8 cellular contexts compared by ENCODE assay signal in the genomic region with DNA sequence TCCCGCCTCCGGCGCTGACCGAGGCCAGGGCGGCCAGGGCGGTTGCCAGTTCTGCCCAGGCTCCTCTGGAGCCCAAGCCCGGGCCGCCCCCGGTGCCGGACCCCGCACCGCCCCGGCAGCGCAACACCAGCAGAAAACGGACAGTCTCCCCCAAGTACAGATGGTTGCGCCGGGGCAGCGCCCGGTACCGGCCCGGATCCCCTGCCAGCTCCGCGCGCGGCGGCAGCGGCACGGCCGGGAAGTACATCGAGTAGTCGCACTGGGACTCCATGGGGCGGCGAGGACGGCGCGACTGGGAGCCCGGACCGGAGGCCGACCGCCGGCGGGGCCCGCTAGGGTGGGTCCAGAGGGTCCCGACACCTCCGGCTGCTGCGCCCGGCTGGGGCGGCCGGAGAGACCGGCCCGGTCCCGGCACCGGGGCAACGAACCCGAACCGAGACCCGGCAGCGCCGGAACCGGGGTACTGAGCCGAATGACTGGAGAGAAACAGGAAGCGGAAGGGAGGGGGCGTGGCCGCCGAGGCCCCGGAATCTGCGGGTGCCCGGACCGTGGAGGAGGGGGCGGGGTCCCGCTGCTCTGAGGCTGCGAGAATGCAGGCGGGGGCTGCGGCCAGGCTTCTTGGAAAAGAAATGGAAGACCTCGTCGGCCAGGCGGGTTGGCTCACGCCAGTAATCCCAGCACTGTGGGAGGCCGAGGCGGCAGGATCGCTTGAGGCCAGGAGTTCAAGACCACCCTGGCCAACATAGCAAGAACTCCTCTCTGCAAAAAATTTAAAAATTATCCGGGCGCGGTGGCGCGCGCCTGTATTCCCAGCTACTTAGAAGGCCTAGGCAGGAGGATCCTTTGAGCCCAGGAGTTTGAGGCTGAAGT. TPM values are rescaled to one million over a fixed set of nuclear protein-coding genes. Genes with fewer than 3 reads are reported as not detected.
DNase-seq lines count a peak whose midpoint lies in the region; ATAC-seq and TF ChIP-seq lines count a peak whose summit lies in the region.

A gene with protein sequence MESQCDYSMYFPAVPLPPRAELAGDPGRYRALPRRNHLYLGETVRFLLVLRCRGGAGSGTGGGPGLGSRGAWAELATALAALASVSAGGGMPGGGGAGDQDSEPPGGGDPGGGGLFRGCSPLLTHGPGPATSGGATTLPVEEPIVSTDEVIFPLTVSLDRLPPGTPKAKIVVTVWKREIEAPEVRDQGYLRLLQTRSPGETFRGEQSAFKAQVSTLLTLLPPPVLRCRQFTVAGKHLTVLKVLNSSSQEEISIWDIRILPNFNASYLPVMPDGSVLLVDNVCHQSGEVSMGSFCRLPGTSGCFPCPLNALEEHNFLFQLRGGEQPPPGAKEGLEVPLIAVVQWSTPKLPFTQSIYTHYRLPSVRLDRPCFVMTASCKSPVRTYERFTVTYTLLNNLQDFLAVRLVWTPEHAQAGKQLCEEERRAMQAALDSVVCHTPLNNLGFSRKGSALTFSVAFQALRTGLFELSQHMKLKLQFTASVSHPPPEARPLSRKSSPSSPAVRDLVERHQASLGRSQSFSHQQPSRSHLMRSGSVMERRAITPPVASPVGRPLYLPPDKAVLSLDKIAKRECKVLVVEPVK (minus strand): TSS at position 495 of the 870 bp plus-strand sequence. CDS start 224 bp downstream, at position 271.

- POLR2A ChIA-PET in T-cell (lab: Charles Lee) = interaction anchor here in 1 of 2 donors (0.6 kb wide), 1 partner anchor 20 kb away, joined by 6 read pairs; no protein-coding TSS in a partner anchor

- H3K4me3 ChIP-seq in GM08714 (ENCODE audit: low read length) (peak within 1 kb of the TSS; percentile 95), cardiac muscle cell (peak within 1 kb of the TSS; percentile 91), parathyroid adenoma (ENCODE audit: low read depth, low read length) (peak within 1 kb of the TSS; percentile 87), tibial artery (peak within 1 kb of the TSS; percentile 74 to 87)

- peak within 1 kb of the TSS; percentile 96 for H2AFZ ChIP-seq in parathyroid adenoma

- CTCF ChIA-PET in T-cell (lab: Charles Lee) = interaction anchor here (0.6 to 1.1 kb wide), 3 partner anchors 10 to 388 kb away, joined by 3 to 6 read pairs (median 3); a partner anchor contains a TSS

- H3K4me3 Mint-ChIP-seq in T-cell = peak within 1 kb of the TSS; percentile 75 to 85 (median 81)
- H3K4me3 Mint-ChIP-seq in activated naive CD8-positive, alpha-beta T cell treated with anti-CD3 and anti-CD28 coated beads, Interleukin-2, amount 50 U/mL, for 24 hours = peak within 1 kb of the TSS; percentile 85

- peaks cover 14% of the 10 kb centered on the region for H3K36me3 Mint-ChIP-seq in T-cell
- H3K36me3 Mint-ChIP-seq in activated naive CD8-positive, alpha-beta T cell treated with anti-CD3 and anti-CD28 coated beads, Interleukin-2, amount 50 U/mL, for 24 hours (ENCODE audit: low read depth) = peaks cover 17% of the 10 kb centered on the region

- H3K36me3 ChIP-seq in cardiac muscle cell = peaks cover 19% of the 10 kb centered on the region
- H3K36me3 ChIP-seq in parathyroid adenoma (ENCODE audit: control insufficient read depth, insufficient read depth, low read length) = no peaks in the 10 kb centered on the region
- H3K36me3 ChIP-seq in tibial artery = peaks cover 12 to 34% (median 28%) of the 10 kb centered on the region in 3 donors

- H3K9ac ChIP-seq in parathyroid adenoma = peak within 1 kb of the TSS; percentile 80

- peaks cover 6% of the 10 kb centered on the region for H3K4me1 ChIP-seq in cardiac muscle cell (ENCODE audit: low read depth)
- H3K4me1 ChIP-seq in parathyroid adenoma = peaks cover 7% of the 10 kb centered on the region
- peaks cover 0 to 24% (median 18%) of the 10 kb centered on the region in 4 donors for H3K4me1 ChIP-seq in tibial artery

- intact Hi-C loops in tibial artery (cut with DNase I; ENCODE audit: low total_unique reads) = no loop called here

- no peaks in the 10 kb centered on the region for H3K9me3 ChIP-seq in cardiac muscle cell (ENCODE audit: low read depth)
- no peaks in the 10 kb centered on the region for H3K9me3 ChIP-seq in parathyroid adenoma (ENCODE audit: control insufficient read depth, low read length)
- H3K9me3 ChIP-seq in tibial artery = no peaks in the 10 kb centered on the region

- H3K27ac ChIP-seq in cardiac muscle cell (peak within 1 kb of the TSS; percentile 57), parathyroid adenoma (peak within 1 kb of the TSS; percentile 91), tibial artery (peak within 1 kb of the TSS; percentile 71 to 80)

- H3K27me3 ChIP-seq in cardiac muscle cell (no peaks in the 10 kb centered on the region), parathyroid adenoma (ENCODE audit: control insufficient read depth, insufficient read depth, low read length) (no peaks in the 10 kb centered on the region), tibial artery (no peaks in the 10 kb centered on the region)

- H3K27ac Mint-ChIP-seq in T-cell = peak within 1 kb of the TSS; percentile 89 to 91
- peak within 1 kb of the TSS; percentile 86 for H3K27ac Mint-ChIP-seq in activated naive CD8-positive, alpha-beta T cell treated with anti-CD3 and anti-CD28 coated beads, Interleukin-2, amount 50 U/mL, for 24 hours

- ATAC-seq in HG02678 (IDR thresholded peaks at IDR 0.05; ENCODE audit: unreplicated experiment) (peak; percentile 80), T-cell (replicated peaks in 1 of 4) (peak; percentile 85 to 88 (median 86))
- ATAC-seq in activated naive CD8-positive, alpha-beta T cell treated with anti-CD3 and anti-CD28 coated beads, Interleukin-2, amount 50 U/mL, for 24 hours = peak; percentile 71

- no peaks in the 10 kb centered on the region for H3K9me3 Mint-ChIP-seq in T-cell
- no peaks in the 10 kb centered on the region for H3K9me3 Mint-ChIP-seq in activated naive CD8-positive, alpha-beta T cell treated with anti-CD3 and anti-CD28 coated beads, Interleukin-2, amount 50 U/mL, for 24 hours

- TF ChIP-seq CTCF in cardiac muscle cell (IDR thresholded peaks at IDR 0.05; ENCODE audit: low read depth, low read length) = no peak
- no peak for TF ChIP-seq CTCF in parathyroid adenoma (IDR thresholded peaks at IDR 0.05)
- TF ChIP-seq CTCF in tibial artery (IDR thresholded peaks at IDR 0.05) = no peak

- H3K27me3 Mint-ChIP-seq in T-cell = no peaks in the 10 kb centered on the region
- no peaks in the 10 kb centered on the region for H3K27me3 Mint-ChIP-seq in activated naive CD8-positive, alpha-beta T cell treated with anti-CD3 and anti-CD28 coated beads, Interleukin-2, amount 50 U/mL, for 24 hours

- no peaks in the 10 kb centered on the region for H3K79me2 ChIP-seq in parathyroid adenoma

- peak; percentile 62 for DNase-seq in NCI-H1417 treated with DMSO at 0.1 percent for 48 hours (lab: John Stamatoyannopoulos, UW)
- DNase-seq in T-cell = peak; percentile 72 to 94 (median 88)
- peak; percentile 97 for DNase-seq in activated naive CD8-positive, alpha-beta T cell treated with anti-CD3 and anti-CD28 coated beads, Interleukin-2, amount 50 U/mL, for 24 hours
- DNase-seq in cardiac muscle cell (ENCODE audit: low read depth in 1 of 2, low spot score in 1 of 2) = peak; percentile 94
- peak; percentile 92 to 94 for DNase-seq in tibial artery

- H3K4me1 Mint-ChIP-seq in T-cell = peaks cover 52 to 68% (median 67%) of the 10 kb centered on the region in 3 donors
- peaks cover 42% of the 10 kb centered on the region for H3K4me1 Mint-ChIP-seq in activated naive CD8-positive, alpha-beta T cell treated with anti-CD3 and anti-CD28 coated beads, Interleukin-2, amount 50 U/mL, for 24 hours

- peak within 1 kb of the TSS; percentile 75 for H3K4me2 ChIP-seq in parathyroid adenoma (ENCODE audit: low read length)

RNA-seq across cellular contexts. Expression of the gene that starts here (rescaled TPM):
- 10 to 100 TPM; 52.0 to 97.2 (median 79.0) TPM for total RNA-seq in T-cell
- 14.2 and 22.7 TPM in 2 replicates for total RNA-seq in cardiac muscle cell
- polyA plus RNA-seq in cardiac muscle cell = 10.4 and 25.0 TPM in 2 replicates

Comparison
In these comparisons a context has a peak if more than half of its experiments do, and no peak if none do; other contexts are left out.
1. Peak in every context shown above with its lines: DNase-seq, ATAC-seq, H3K4me3 ChIP-seq and H3K27ac ChIP-seq.